In genomic region chr4:6221296-6221850, GRCh38 we compare ENCODE assay signal across 10 cellular contexts. TPM values are rescaled to one million over a fixed set of nuclear protein-coding genes. Genes with fewer than 3 reads are reported as not detected.
A peak's percentile ranks its signal among the peaks of the same experiment; 100 is the strongest.
DNase-seq lines count a peak whose midpoint lies in the region; ATAC-seq and TF ChIP-seq lines count a peak whose summit lies in the region.
"Had no signal": no experiment of that assay in that cellular context is flagged by ENCODE, and none has a peak within 500 bp of the region (broad histone marks: within the 10 kb centered on the region; RNA-seq: fewer than 3 reads in every experiment).

No MANE protein-coding gene starts in this region.

- no peaks in the 10 kb centered on the region for H3K9me2 ChIP-seq in HCT116 (ENCODE audit: insufficient read depth)

- BruUV-seq in HCT116 (replicated peaks; lab: Mats Ljungman, UMichigan) (no TSS peak), A673 (replicated peaks; lab: Mats Ljungman, UMichigan) (no TSS peak)

- TF ChIP-seq POLR2A in HCT116 (IDR thresholded peaks at IDR 0.05; ENCODE audit: borderline replicate concordance, extremely low read depth, insufficient read depth, insufficient read length), result no peak

- no peaks in the 10 kb centered on the region for H3K79me2 ChIP-seq in HCT116 (ENCODE audit: insufficient read depth, low read length)

- peak overlapping the region; percentile 46; the same call in 1 of the 2 replicates for H3K4me2 ChIP-seq in HCT116 (ENCODE audit: low read length)

- POLR2A ChIA-PET in HCT116 (lab: Charles Lee), result no interaction called here
- POLR2A ChIA-PET in A673 (lab: Charles Lee; ENCODE audit: low non-redundant PET), result no interaction called here

- ATAC-seq in HCT116 (no peak), psoas muscle (no peak), GM19035 (IDR thresholded peaks at IDR 0.05; ENCODE audit: unreplicated experiment) (no peak), GM21717 (IDR thresholded peaks at IDR 0.05; ENCODE audit: unreplicated experiment) (no peak)

- H3K36me3 ChIP-seq in HCT116 (ENCODE audit: control insufficient read depth in 1 of 2, insufficient read depth in 2 of 2, low read length in 2 of 2) (no peaks in the 10 kb centered on the region), psoas muscle (ENCODE audit: insufficient read depth in 1 of 2, low read depth in 1 of 2) (no peaks in the 10 kb centered on the region), A673 (ENCODE audit: insufficient read depth, low read length, poor library complexity, severe bottlenecking) (no peaks in the 10 kb centered on the region)

- TF ChIP-seq RAD21 in HCT116 (IDR thresholded peaks at IDR 0.05; ENCODE audit: low read depth), result no peak

- H3K4me1 ChIP-seq in HCT116 (ENCODE audit: control insufficient read depth in 1 of 2, insufficient read depth in 2 of 2, low read length in 2 of 2) (peaks cover 5 to 13% of the 10 kb centered on the region in 2 experiments; a peak in 2 of 4 replicates), psoas muscle (no peaks in the 10 kb centered on the region), A673 (ENCODE audit: insufficient read depth, low read length, poor library complexity, severe bottlenecking) (no peaks in the 10 kb centered on the region)

- CTCF ChIA-PET in HCT116 (lab: Charles Lee) (interaction anchor here (1.5 kb wide), 1 partner anchor 30 kb away, joined by 7 read pairs; no protein-coding TSS in a partner anchor), A673 (lab: Charles Lee) (no interaction called here)

- H3K9me3 ChIP-seq in HCT116 (ENCODE audit: control insufficient read depth in 1 of 2, insufficient read depth in 1 of 2, low read depth in 1 of 2, low read length in 2 of 2), result no peaks in the 10 kb centered on the region
- no peaks in the 10 kb centered on the region for H3K9me3 ChIP-seq in psoas muscle
- H3K9me3 ChIP-seq in A673 (ENCODE audit: low read depth, low read length, poor library complexity, severe bottlenecking), result no peaks in the 10 kb centered on the region

- H3K27me3 ChIP-seq in HCT116 (ENCODE audit: insufficient read depth, low read length) (peaks cover 38% of the 10 kb centered on the region), psoas muscle (ENCODE audit: insufficient read depth in 3 of 3, low read length in 2 of 3) (peaks cover 0 to 66% (median 14%) of the 10 kb centered on the region in 3 donors), A673 (replicated peaks; ENCODE audit: insufficient read depth, low read depth, low read length, poor library complexity) (peaks cover 70% of the 10 kb centered on the region)

- no peak overlapping the region for H3K9ac ChIP-seq in HCT116 (ENCODE audit: low read length)

- H3K27ac ChIP-seq in HCT116 (ENCODE audit: low read depth, low read length) (no peak overlapping the region), psoas muscle (no peak overlapping the region), A673 (ENCODE audit: low read depth, low read length, poor library complexity, severe bottlenecking) (no peak overlapping the region)

- no peaks in the 10 kb centered on the region for H4K20me1 ChIP-seq in HCT116 (ENCODE audit: insufficient read depth)

- TF ChIP-seq CTCF in HCT116 (IDR thresholded peaks at IDR 0.05 in 2 of 3, conservative IDR thresholded peaks at IDR 0.05 in 1 of 3; ENCODE audit: borderline replicate concordance in 1 of 3, insufficient read depth in 1 of 3, low read depth in 2 of 3, low read length in 2 of 3), result no peak
- no peak for TF ChIP-seq CTCF in psoas muscle (IDR thresholded peaks at IDR 0.05)
- no peak for TF ChIP-seq CTCF in A673 (conservative IDR thresholded peaks at IDR 0.05; ENCODE audit: low read depth, low read length)

- whole genome bisulfite sequencing in psoas muscle, 3 donors, result 12 to 14% (median 13%) methylated on average over 17 of the region's 17 CpGs

- intact Hi-C loops in HCT116 (cut with micrococcal nuclease) (no loop called here), head of caudate nucleus (cut with DNase I) (no loop called here), psoas muscle (cut with DNase I) (no loop called here), A673 (cut with micrococcal nuclease; ENCODE audit: unreplicated experiment) (no loop called here)

- peak overlapping the region; percentile 70 for H2AFZ ChIP-seq in HCT116 (ENCODE audit: low read depth, low read length, poor library complexity, severe bottlenecking)

- DNase-seq in HCT116 (ENCODE audit: low read depth, low spot score) (no peak), NCI-H345 treated with DMSO at 0.1 percent for 48 hours (lab: John Stamatoyannopoulos, UW; ENCODE audit: unreplicated experiment) (peak; percentile 40), head of caudate nucleus (peak in 41 of 42 donors; percentile 24 to 88 (median 63)), psoas muscle (no peak), A673 (ENCODE audit: low spot score) (no peak)
- DNase-seq: naive thymus-derived CD8-positive, alpha-beta T cell; T-helper 1 cell had no signal

- H3K4me3 ChIP-seq in HCT116 (replicated peaks in 1 of 2; ENCODE audit: low read depth in 1 of 2, low read length in 2 of 2), result peak overlapping the region in 1 of 2 experiments; percentile 15; a peak in 2 of 4 replicates
- peak overlapping the region; percentile 41 for H3K4me3 ChIP-seq in psoas muscle
- no peak overlapping the region for H3K4me3 ChIP-seq in A673 (ENCODE audit: low read depth, low read length, poor library complexity, severe bottlenecking)

- RAD21 ChIA-PET in HCT116 (lab: Charles Lee; ENCODE audit: low non-redundant PET in 1 of 2, low total read pairs in 2 of 2, uncharacterized antibody in 2 of 2, unreplicated experiment in 2 of 2), result no interaction called here

TF ChIP-seq in HCT116, 20 proteins besides CTCF, POLR2A, EP300 and RAD21 (continues in another document):
- no peak for TF ChIP-seq REST (IDR thresholded peaks at IDR 0.05; ENCODE audit: low read depth)
- no peak for TF ChIP-seq FOSL1 (IDR thresholded peaks at IDR 0.05; ENCODE audit: low read depth)
- TF ChIP-seq SIN3A (IDR thresholded peaks at IDR 0.05; ENCODE audit: low read depth), result no peak
- no peak for TF ChIP-seq POLR2AphosphoS5 (IDR thresholded peaks at IDR 0.05; ENCODE audit: low read depth, low read length)
- no peak for TF ChIP-seq CEBPB (IDR thresholded peaks at IDR 0.05; ENCODE audit: low read depth)
- TF ChIP-seq JUND (IDR thresholded peaks at IDR 0.05), result no peak
- no peak for TF ChIP-seq YY1 (IDR thresholded peaks at IDR 0.05; ENCODE audit: extremely low read depth, insufficient replicate concordance, low read depth, low read length)
- no peak for TF ChIP-seq ZNF274 (IDR thresholded peaks at IDR 0.05; ENCODE audit: low read depth, low read length)
- no peak for TF ChIP-seq EZH2phosphoT487 (IDR thresholded peaks at IDR 0.05; ENCODE audit: borderline replicate concordance)
- TF ChIP-seq ZFX (IDR thresholded peaks at IDR 0.05), result no peak
- no peak for TF ChIP-seq ATF3 (IDR thresholded peaks at IDR 0.05)
- TF ChIP-seq EZH2 (IDR thresholded peaks at IDR 0.05), result no peak
- no peak for TF ChIP-seq ZBTB33 (IDR thresholded peaks at IDR 0.05; ENCODE audit: extremely low read depth, insufficient replicate concordance, low read length)

RNA-seq across cellular contexts. Expression of gene JAKMIP1, which starts 21.0 kb away (rescaled TPM):
- total RNA-seq in HCT116 (2021; ENCODE audit: unreplicated experiment) (not detected), psoas muscle (not detected), A673 (2021) (not detected in 2 replicates)
- not detected in 2 replicates for polyA plus RNA-seq in HCT116 (2012)
- polyA plus RNA-seq in psoas muscle, result under 1 TPM in 1 of 3 donors, not detected in 2; 0.04 TPM
- total RNA-seq: glomerular endothelial cell had no signal

RNA-seq across cellular contexts. Expression of gene WFS1, which starts 48.3 kb away (rescaled TPM):
- total RNA-seq in HCT116 (2021; ENCODE audit: unreplicated experiment), result 21.5 TPM
- 17.3 and 26.4 TPM in 2 replicates for polyA plus RNA-seq in HCT116 (2012)
- total RNA-seq in psoas muscle, result 10 to 100 TPM in 2 of 4 donors, 1 to 10 TPM in 2; 8.0 to 13.3 (median 10.0) TPM
- polyA plus RNA-seq in psoas muscle, result 10 to 100 TPM in 1 of 3 donors, 1 to 10 TPM in 2; 5.9 to 13.2 (median 7.0) TPM
- 14.0 and 15.6 TPM in 2 replicates for total RNA-seq in A673 (2021)

Comparison
In these comparisons a context has a peak if more than half of its experiments do, and no peak if none do; other contexts are left out.
1. DNase-seq: peak in NCI-H345 treated with DMSO at 0.1 percent for 48 hours (single experiment) and head of caudate nucleus (41 of 42); none in HCT116 (single experiment), psoas muscle (0 of 2) and A673 (single experiment).